ENCODE assay signal across 24 cellular contexts in genomic region chr9:81591791-81592190, GRCh38.
DNase-seq lines count a peak whose midpoint lies in the region; ATAC-seq, FAIRE-seq and TF ChIP-seq lines count a peak whose summit lies in the region.
"Had no signal": no experiment of that assay in that cellular context is flagged by ENCODE, and none has a peak within 500 bp of the region (broad histone marks: within the 10 kb centered on the region; RNA-seq: fewer than 3 reads in every experiment).

No MANE protein-coding gene starts in this region.

- no TSS peak for BruUV-seq in HepG2 (replicated peaks; lab: Mats Ljungman, UMichigan)

- H3K27ac ChIP-seq in HepG2 (ENCODE audit: extremely low read length, insufficient read depth, low read length) (no peak overlapping the region), right lobe of liver (no peak overlapping the region)
- H3K27ac ChIP-seq: 22Rv1, GM23248 had no signal

- FAIRE-seq in HepG2 (lab: Jason Lieb, UNC): no peak

- no peak overlapping the region for H3K4me2 ChIP-seq in HepG2 (ENCODE audit: low read depth, low read length)

- H3K9me3 ChIP-seq in HepG2 (ENCODE audit: low read length): no peaks in the 10 kb centered on the region
- no peaks in the 10 kb centered on the region for H3K9me3 ChIP-seq in right lobe of liver
- H3K9me3 ChIP-seq in mucosa of descending colon: no peaks in the 10 kb centered on the region

- intact Hi-C loops in HepG2 (cut with micrococcal nuclease; ENCODE audit: unreplicated experiment) (no loop called here), right lobe of liver (cut with DNase I) (no loop called here), mucosa of descending colon (cut with DNase I, micrococcal nuclease) (loop anchor here in 1 of 2 donors (5.0 kb wide), 1 partner anchor 96 kb away; the partner anchor contains the start of gene TLE1)

- WGBS in HepG2 (ENCODE audit: low lambda C conversion rate): 99% methylated on average over 12 of the region's 12 CpGs
- WGBS in right lobe of liver (ENCODE audit: insufficient coverage, low coverage, low lambda C conversion rate, missing lambda C conversion rate): 94% methylated on average over 12 of the region's 12 CpGs

- no peak for TF ChIP-seq EP300 in HepG2 (IDR thresholded peaks at IDR 0.05; ENCODE audit: low read depth in 2 of 2, low read length in 2 of 2)
- TF ChIP-seq EP300 in HepG2 (CRISPR knock-in tag; IDR thresholded peaks at IDR 0.05; ENCODE audit: borderline replicate concordance): no peak

- in situ Hi-C loops in HepG2 (cut with HindIII; ENCODE audit: extremely low pct_ligation_motif_present, low pct_unique_long_range_greater_than_20kb): no loop called here

- no peak overlapping the region for H3K9ac ChIP-seq in HepG2 (ENCODE audit: insufficient read depth, low read depth, low read length)
- H3K9ac ChIP-seq: GM23248 had no signal

- CTCF ChIA-PET in HepG2 (lab: Yijun Ruan, JAX; ENCODE audit: low intra/inter-chr PET ratio, low total read pairs): no interaction called here

- H3K27me3 ChIP-seq in HepG2 (ENCODE audit: control insufficient read depth in 1 of 2, insufficient read depth in 2 of 2, low read length in 2 of 2): no peaks in the 10 kb centered on the region
- H3K27me3 ChIP-seq in right lobe of liver: no peaks in the 10 kb centered on the region

- H2AFZ ChIP-seq in HepG2 (ENCODE audit: low read length): no peak overlapping the region
- H2AFZ ChIP-seq: GM23248 had no signal

- ATAC-seq in HepG2: no peak
- ATAC-seq in right lobe of liver: no peak
- peak; percentile 66 for ATAC-seq in mucosa of descending colon
- ATAC-seq in GM21825 (IDR thresholded peaks at IDR 0.05; ENCODE audit: unreplicated experiment): no peak
- ATAC-seq in HG02981 (IDR thresholded peaks at IDR 0.05; ENCODE audit: unreplicated experiment): no peak
- ATAC-seq: HCT116, PC-3 had no signal

- H3K4me3 ChIP-seq in HepG2 (replicated peaks in 1 of 3; ENCODE audit: insufficient read depth in 1 of 3, low read depth in 2 of 3, low read length in 3 of 3): no peak overlapping the region
- H3K4me3 ChIP-seq in right lobe of liver: no peak overlapping the region
- no peak overlapping the region for H3K4me3 ChIP-seq in fibroblast of villous mesenchyme (ENCODE audit: low read depth, low read length)
- H3K4me3 ChIP-seq in mucosa of descending colon: no peak overlapping the region
- H3K4me3 ChIP-seq: GM23248 had no signal

- TF ChIP-seq POLR2A in HepG2 (IDR thresholded peaks at IDR 0.05; ENCODE audit: insufficient read depth in 1 of 2, low read depth in 2 of 2, low read length in 2 of 2) (no peak), right lobe of liver (IDR thresholded peaks at IDR 0.05) (no peak)

- no peak for TF ChIP-seq RAD21 in HepG2 (CRISPR knock-in tag; IDR thresholded peaks at IDR 0.05)

- peaks cover 83% of the 10 kb centered on the region for H3K4me1 ChIP-seq in HepG2 (ENCODE audit: insufficient read depth, low read length)
- peaks cover 0 to 48% (median 16%) of the 10 kb centered on the region in 4 donors for H3K4me1 ChIP-seq in right lobe of liver
- H3K4me1 ChIP-seq in mucosa of descending colon (ENCODE audit: low read depth): peaks cover 24% of the 10 kb centered on the region

- H3K36me3 ChIP-seq in HepG2 (replicated peaks in 1 of 2; ENCODE audit: control insufficient read depth in 1 of 2, insufficient read depth in 2 of 2, low read length in 2 of 2) (peaks cover 10 to 55% of the 10 kb centered on the region in 2 experiments; a peak in 4 of 5 replicates), right lobe of liver (peaks cover 0 to 21% (median 4%) of the 10 kb centered on the region in 4 donors), mucosa of descending colon (ENCODE audit: low read depth) (no peaks in the 10 kb centered on the region)

- peaks cover 2% of the 10 kb centered on the region for H3K79me2 ChIP-seq in HepG2 (ENCODE audit: insufficient read depth, low read length)

- POLR2A ChIA-PET in HepG2 (lab: Yijun Ruan, JAX): no interaction called here

- no peak for DNase-seq in HepG2 (ENCODE audit: low spot score)
- DNase-seq in right lobe of liver: no peak
- peak; percentile 76 for DNase-seq in fibroblast of villous mesenchyme (ENCODE audit: low read depth)
- peak; percentile 69 to 80 (median 69) for DNase-seq in mucosa of descending colon
- no peak for DNase-seq in GM19238 (ENCODE audit: insufficient read length, low spot score)
- no peak for DNase-seq in stimulated activated CD4-positive, alpha-beta T cell treated with anti-CD3 and anti-CD28 coated beads, Interleukin-2, amount 100 ng/mL, for 24 hours
- DNase-seq: CD4-positive, CD25-positive, alpha-beta regulatory T cell; COR-L47; DMS 273 treated with DMSO at 0.1 percent for 48 hours; DND-41; GM23248; KG1; MV-4-11; NCI-H1417; NCI-H187 treated with DMSO at 0.1 percent for 48 hours; NCI-H226; NCI-H524; PC-3; RPMI8226; SIG-M5 had no signal

- no peaks in the 10 kb centered on the region for H4K20me1 ChIP-seq in HepG2 (ENCODE audit: insufficient read depth, low read length)

- TF ChIP-seq CTCF in HepG2 (CRISPR knock-in tag; IDR thresholded peaks at IDR 0.05): no peak
- TF ChIP-seq CTCF in right lobe of liver (IDR thresholded peaks at IDR 0.05): no peak
- TF ChIP-seq CTCF in fibroblast of villous mesenchyme (IDR thresholded peaks at IDR 0.05; ENCODE audit: insufficient read depth, low read depth, low read length): no peak
- TF ChIP-seq CTCF in mucosa of descending colon (IDR thresholded peaks at IDR 0.05): no peak

TF ChIP-seq in HepG2, 621 proteins besides CTCF, POLR2A, EP300 and RAD21:
- TF ChIP-seq, protein P1, sequence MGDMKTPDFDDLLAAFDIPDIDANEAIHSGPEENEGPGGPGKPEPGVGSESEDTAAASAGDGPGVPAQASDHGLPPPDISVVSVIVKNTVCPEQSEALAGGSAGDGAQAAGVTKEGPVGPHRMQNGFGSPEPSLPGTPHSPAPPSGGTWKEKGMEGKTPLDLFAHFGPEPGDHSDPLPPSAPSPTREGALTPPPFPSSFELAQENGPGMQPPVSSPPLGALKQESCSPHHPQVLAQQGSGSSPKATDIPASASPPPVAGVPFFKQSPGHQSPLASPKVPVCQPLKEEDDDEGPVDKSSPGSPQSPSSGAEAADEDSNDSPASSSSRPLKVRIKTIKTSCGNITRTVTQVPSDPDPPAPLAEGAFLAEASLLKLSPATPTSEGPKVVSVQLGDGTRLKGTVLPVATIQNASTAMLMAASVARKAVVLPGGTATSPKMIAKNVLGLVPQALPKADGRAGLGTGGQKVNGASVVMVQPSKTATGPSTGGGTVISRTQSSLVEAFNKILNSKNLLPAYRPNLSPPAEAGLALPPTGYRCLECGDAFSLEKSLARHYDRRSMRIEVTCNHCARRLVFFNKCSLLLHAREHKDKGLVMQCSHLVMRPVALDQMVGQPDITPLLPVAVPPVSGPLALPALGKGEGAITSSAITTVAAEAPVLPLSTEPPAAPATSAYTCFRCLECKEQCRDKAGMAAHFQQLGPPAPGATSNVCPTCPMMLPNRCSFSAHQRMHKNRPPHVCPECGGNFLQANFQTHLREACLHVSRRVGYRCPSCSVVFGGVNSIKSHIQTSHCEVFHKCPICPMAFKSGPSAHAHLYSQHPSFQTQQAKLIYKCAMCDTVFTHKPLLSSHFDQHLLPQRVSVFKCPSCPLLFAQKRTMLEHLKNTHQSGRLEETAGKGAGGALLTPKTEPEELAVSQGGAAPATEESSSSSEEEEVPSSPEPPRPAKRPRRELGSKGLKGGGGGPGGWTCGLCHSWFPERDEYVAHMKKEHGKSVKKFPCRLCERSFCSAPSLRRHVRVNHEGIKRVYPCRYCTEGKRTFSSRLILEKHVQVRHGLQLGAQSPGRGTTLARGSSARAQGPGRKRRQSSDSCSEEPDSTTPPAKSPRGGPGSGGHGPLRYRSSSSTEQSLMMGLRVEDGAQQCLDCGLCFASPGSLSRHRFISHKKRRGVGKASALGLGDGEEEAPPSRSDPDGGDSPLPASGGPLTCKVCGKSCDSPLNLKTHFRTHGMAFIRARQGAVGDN (CRISPR knock-in tag; IDR thresholded peaks at IDR 0.05): 0 out of 2 replicates have a peak, but pooled peaks have one; percentile 28
- no peak for TF ChIP-seq ZNF382 (CRISPR knock-in tag; IDR thresholded peaks at IDR 0.05; ENCODE audit: borderline replicate concordance)
TF ChIP-seq in HepG2: peak in this region for 1.

Comparison
In these comparisons a context has a peak if more than half of its experiments do, and no peak if none do; other contexts are left out.
1. DNase-seq: peak in fibroblast of villous mesenchyme (single experiment) and mucosa of descending colon (3 of 3); none in HepG2 (single experiment), right lobe of liver (0 of 3), GM19238 (single experiment) and stimulated activated CD4-positive, alpha-beta T cell treated with anti-CD3 and anti-CD28 coated beads, Interleukin-2, amount 100 ng/mL, for 24 hours (0 of 2).